ENCODE assay signal across 36 cellular contexts in genomic region chr16:9428355-9429005, GRCh38.
"Had no signal": no experiment of that assay in that cellular context is flagged by ENCODE, and none has a peak within 500 bp of the region (broad histone marks: within the 10 kb centered on the region; RNA-seq: fewer than 3 reads in every experiment).

No MANE protein-coding gene starts in this region.

- H3K27me3 Mint-ChIP-seq: activated CD4-positive, alpha-beta memory T cell treated with anti-CD3 and anti-CD28 coated beads for 36 hours; activated CD4-positive, alpha-beta T cell treated with anti-CD3 and anti-CD28 coated beads, Interleukin-2, amount 10 ng/mL, durations not matched to agents 24 days and 14 days; activated naive CD4-positive, alpha-beta T cell treated with anti-CD3 and anti-CD28 coated beads, Interleukin-2, amount 10 ng/mL, durations not matched to agents 7 days and 5 days; effector memory CD8-positive, alpha-beta T cell; T-helper 17 cell had no signal

- DNase-seq: activated CD4-positive, alpha-beta memory T cell treated with anti-CD3 and anti-CD28 coated beads for 36 hours; activated CD4-positive, alpha-beta T cell treated with anti-CD3 and anti-CD28 coated beads for 36 hours; activated CD4-positive, alpha-beta T cell treated with anti-CD3 and anti-CD28 coated beads, Interleukin-2, amount 10 ng/mL, durations not matched to agents 24 days and 14 days; activated CD4-positive, CD25-positive, alpha-beta regulatory T cell; activated CD4-positive, CD25-positive, alpha-beta regulatory T cell treated with anti-CD3 and anti-CD28 coated beads, Interleukin-2, amount 50 U/mL, for 72 hours; activated CD8-positive, alpha-beta memory T cell treated with anti-CD3 and anti-CD28 coated beads, Interleukin-2, amount 10 ng/mL, durations not matched to agents 7 days and 5 days; activated CD8-positive, alpha-beta memory T cell treated with anti-CD3 and anti-CD28 coated beads, Interleukin-2, amount 50 U/mL, for 4 hours; activated CD8-positive, alpha-beta T cell treated with anti-CD3 and anti-CD28 coated beads, Interleukin-2, amount 10 ng/mL, durations not matched to agents 7 days and 5 days; activated gamma-delta T cell; activated naive CD4-positive, alpha-beta T cell; activated naive CD4-positive, alpha-beta T cell treated with anti-CD3 and anti-CD28 coated beads, Interleukin-2, amount 10 ng/mL, durations not matched to agents 7 days and 5 days; activated T-cell treated with anti-CD3 and anti-CD28 coated beads, Interleukin-2, amount 50 U/mL, for 1 hour; activated T-cell treated with anti-CD3 and anti-CD28 coated beads, Interleukin-2, amount 50 U/mL, for 72 hours; amniotic stem cell; anterior cingulate cortex; brain microvascular endothelial cell; cortex of kidney; dermis blood vessel endothelial cell; effector CD4-positive, alpha-beta T cell; effector memory CD8-positive, alpha-beta T cell; foreskin fibroblast; head of caudate nucleus; SW 1271; T-helper 1 cell; T-helper 17 cell; T1000; WERI-Rb-1 had no signal

- H3K27ac Mint-ChIP-seq: activated CD4-positive, alpha-beta memory T cell treated with anti-CD3 and anti-CD28 coated beads for 36 hours; activated CD4-positive, alpha-beta T cell treated with anti-CD3 and anti-CD28 coated beads for 36 hours; activated CD4-positive, alpha-beta T cell treated with anti-CD3 and anti-CD28 coated beads, Interleukin-2, amount 10 ng/mL, durations not matched to agents 24 days and 14 days; activated CD8-positive, alpha-beta memory T cell treated with anti-CD3 and anti-CD28 coated beads, Interleukin-2, amount 10 ng/mL, durations not matched to agents 7 days and 5 days; activated CD8-positive, alpha-beta T cell treated with anti-CD3 and anti-CD28 coated beads, Interleukin-2, amount 10 ng/mL, durations not matched to agents 7 days and 5 days; activated naive CD4-positive, alpha-beta T cell treated with anti-CD3 and anti-CD28 coated beads, Interleukin-2, amount 10 ng/mL, durations not matched to agents 7 days and 5 days; activated naive CD8-positive, alpha-beta T cell; activated T-cell treated with anti-CD3 and anti-CD28 coated beads, Interleukin-2, amount 50 U/mL, for 72 hours; effector memory CD8-positive, alpha-beta T cell; T-helper 17 cell; T-helper 2 cell treated with Interferon-gamma antibody and Interleukin-4, amounts not matched to agents 5 μg/mL and 100 μg/mL, for 36 hours had no signal

- H3K4me3 Mint-ChIP-seq: activated CD4-positive, alpha-beta memory T cell treated with anti-CD3 and anti-CD28 coated beads for 36 hours; activated CD4-positive, alpha-beta T cell treated with anti-CD3 and anti-CD28 coated beads for 36 hours; activated CD4-positive, alpha-beta T cell treated with anti-CD3 and anti-CD28 coated beads, Interleukin-2, amount 10 ng/mL, durations not matched to agents 24 days and 14 days; activated CD8-positive, alpha-beta memory T cell treated with anti-CD3 and anti-CD28 coated beads, Interleukin-2, amount 10 ng/mL, durations not matched to agents 7 days and 5 days; activated CD8-positive, alpha-beta T cell treated with anti-CD3 and anti-CD28 coated beads, Interleukin-2, amount 10 ng/mL, durations not matched to agents 7 days and 5 days; activated naive CD4-positive, alpha-beta T cell treated with anti-CD3 and anti-CD28 coated beads, Interleukin-2, amount 10 ng/mL, durations not matched to agents 7 days and 5 days; activated naive CD8-positive, alpha-beta T cell; activated T-cell treated with anti-CD3 and anti-CD28 coated beads, Interleukin-2, amount 50 U/mL, for 72 hours; central memory CD8-positive, alpha-beta T cell; effector memory CD8-positive, alpha-beta T cell; T-helper 17 cell; T-helper 2 cell treated with Interferon-gamma antibody and Interleukin-4, amounts not matched to agents 5 μg/mL and 100 μg/mL, for 36 hours had no signal

- FAIRE-seq: astrocyte, bronchial epithelial cell, endometrium, endothelial cell of umbilical vein, frontal cortex had no signal

- H3K9me3 Mint-ChIP-seq: activated CD4-positive, alpha-beta memory T cell treated with anti-CD3 and anti-CD28 coated beads for 36 hours; activated CD4-positive, alpha-beta T cell treated with anti-CD3 and anti-CD28 coated beads, Interleukin-2, amount 10 ng/mL, durations not matched to agents 24 days and 14 days; activated naive CD4-positive, alpha-beta T cell treated with anti-CD3 and anti-CD28 coated beads, Interleukin-2, amount 10 ng/mL, durations not matched to agents 7 days and 5 days; activated T-cell treated with anti-CD3 and anti-CD28 coated beads, Interleukin-2, amount 50 U/mL, for 72 hours; T-helper 2 cell treated with Interferon-gamma antibody and Interleukin-4, amounts not matched to agents 5 μg/mL and 100 μg/mL, for 36 hours had no signal

- H3K27ac ChIP-seq: brain microvascular endothelial cell, epithelial cell of prostate, WERI-Rb-1 had no signal

- H3K36me3 ChIP-seq: brain microvascular endothelial cell, WERI-Rb-1 had no signal

- H3K36me3 Mint-ChIP-seq: activated CD4-positive, alpha-beta memory T cell treated with anti-CD3 and anti-CD28 coated beads for 36 hours; activated CD8-positive, alpha-beta memory T cell treated with anti-CD3 and anti-CD28 coated beads, Interleukin-2, amount 10 ng/mL, durations not matched to agents 7 days and 5 days; activated naive CD4-positive, alpha-beta T cell treated with anti-CD3 and anti-CD28 coated beads, Interleukin-2, amount 10 ng/mL, durations not matched to agents 7 days and 5 days; activated naive CD8-positive, alpha-beta T cell had no signal

- H3K27me3 ChIP-seq: brain microvascular endothelial cell had no signal

- ATAC-seq: activated CD4-positive, alpha-beta T cell treated with anti-CD3 and anti-CD28 coated beads for 36 hours; activated CD8-positive, alpha-beta memory T cell treated with anti-CD3 and anti-CD28 coated beads, Interleukin-2, amount 10 ng/mL, durations not matched to agents 7 days and 5 days; activated CD8-positive, alpha-beta T cell treated with anti-CD3 and anti-CD28 coated beads, Interleukin-2, amount 10 ng/mL, durations not matched to agents 7 days and 5 days; activated T-cell treated with anti-CD3 and anti-CD28 coated beads, Interleukin-2, amount 50 U/mL, for 72 hours; effector memory CD8-positive, alpha-beta T cell; T-helper 17 cell had no signal

- H3K4me1 Mint-ChIP-seq: activated CD4-positive, alpha-beta T cell treated with anti-CD3 and anti-CD28 coated beads for 36 hours; activated CD4-positive, alpha-beta T cell treated with anti-CD3 and anti-CD28 coated beads, Interleukin-2, amount 10 ng/mL, durations not matched to agents 24 days and 14 days; activated CD8-positive, alpha-beta memory T cell treated with anti-CD3 and anti-CD28 coated beads, Interleukin-2, amount 10 ng/mL, durations not matched to agents 7 days and 5 days; activated naive CD4-positive, alpha-beta T cell treated with anti-CD3 and anti-CD28 coated beads, Interleukin-2, amount 10 ng/mL, durations not matched to agents 7 days and 5 days; central memory CD8-positive, alpha-beta T cell; T-helper 17 cell had no signal
